1 cellular context compared by ENCODE assay signal in the genomic region with DNA sequence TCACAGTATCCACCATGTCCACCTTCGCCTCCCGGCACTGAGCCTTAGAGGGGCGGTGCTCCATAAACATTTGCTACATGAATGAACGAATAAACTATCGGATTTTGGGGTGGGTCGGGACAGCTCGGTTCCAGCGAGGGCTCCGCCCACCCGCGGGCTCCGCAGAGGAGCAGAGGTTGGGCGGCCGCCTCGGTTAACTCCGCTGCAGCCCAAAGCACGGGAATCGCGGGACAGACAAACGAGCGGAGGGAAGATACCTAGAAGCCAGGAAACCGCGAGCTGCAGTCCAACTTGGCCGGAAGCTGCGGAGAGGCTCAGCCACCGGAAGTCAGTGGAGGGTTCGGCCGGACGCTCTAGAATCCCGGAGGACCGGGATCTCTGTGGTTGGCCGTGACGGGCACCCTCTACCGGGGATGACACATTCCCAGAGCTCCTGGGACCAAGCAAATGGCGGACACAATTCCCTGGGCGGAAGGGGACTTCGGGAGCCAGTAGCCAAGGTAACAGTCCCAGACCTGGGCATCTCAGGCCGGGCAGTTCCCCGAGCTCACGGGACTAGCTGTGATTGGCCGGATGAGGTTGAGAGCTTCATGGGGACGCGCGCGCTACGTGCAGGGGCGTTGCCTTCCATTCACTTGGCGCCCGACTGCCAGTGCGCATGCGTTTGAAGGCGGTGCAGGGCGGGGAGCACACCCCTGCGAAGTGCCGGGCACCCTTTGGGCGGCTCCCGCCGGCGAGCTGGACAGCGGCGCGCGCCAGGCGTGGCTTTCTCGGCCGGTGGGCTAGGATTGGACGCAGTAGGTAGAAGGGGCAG.
A peak's percentile ranks its signal among the peaks of the same experiment; 100 is the strongest.
TF ChIP-seq lines count a peak whose summit lies in the region.

No MANE protein-coding gene starts in this region.

TF ChIP-seq in HepG2, 621 proteins besides CTCF, POLR2A, EP300 and RAD21 (continued from another document and continues in another):
- TF ChIP-seq, protein P1, sequence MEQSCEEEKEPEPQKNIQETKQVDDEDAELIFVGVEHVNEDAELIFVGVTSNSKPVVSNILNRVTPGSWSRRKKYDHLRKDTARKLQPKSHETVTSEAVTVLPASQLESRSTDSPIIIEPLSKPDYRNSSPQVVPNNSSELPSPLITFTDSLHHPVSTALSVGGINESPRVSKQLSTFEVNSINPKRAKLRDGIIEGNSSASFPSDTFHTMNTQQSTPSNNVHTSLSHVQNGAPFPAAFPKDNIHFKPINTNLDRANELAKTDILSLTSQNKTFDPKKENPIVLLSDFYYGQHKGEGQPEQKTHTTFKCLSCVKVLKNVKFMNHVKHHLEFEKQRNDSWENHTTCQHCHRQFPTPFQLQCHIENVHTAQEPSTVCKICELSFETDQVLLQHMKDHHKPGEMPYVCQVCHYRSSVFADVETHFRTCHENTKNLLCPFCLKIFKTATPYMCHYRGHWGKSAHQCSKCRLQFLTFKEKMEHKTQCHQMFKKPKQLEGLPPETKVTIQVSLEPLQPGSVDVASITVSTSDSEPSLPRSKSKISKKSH (CRISPR knock-in tag; IDR thresholded peaks at IDR 0.05; ENCODE audit: borderline replicate concordance), result peak; percentile 21; the same call in 1 of the 2 replicates
- no peak for TF ChIP-seq MIXL1 (CRISPR knock-in tag; IDR thresholded peaks at IDR 0.05)
- no peak for TF ChIP-seq SYNCRIP (IDR thresholded peaks at IDR 0.05; ENCODE audit: insufficient read depth, low read depth, low read length)
- TF ChIP-seq, protein P2, sequence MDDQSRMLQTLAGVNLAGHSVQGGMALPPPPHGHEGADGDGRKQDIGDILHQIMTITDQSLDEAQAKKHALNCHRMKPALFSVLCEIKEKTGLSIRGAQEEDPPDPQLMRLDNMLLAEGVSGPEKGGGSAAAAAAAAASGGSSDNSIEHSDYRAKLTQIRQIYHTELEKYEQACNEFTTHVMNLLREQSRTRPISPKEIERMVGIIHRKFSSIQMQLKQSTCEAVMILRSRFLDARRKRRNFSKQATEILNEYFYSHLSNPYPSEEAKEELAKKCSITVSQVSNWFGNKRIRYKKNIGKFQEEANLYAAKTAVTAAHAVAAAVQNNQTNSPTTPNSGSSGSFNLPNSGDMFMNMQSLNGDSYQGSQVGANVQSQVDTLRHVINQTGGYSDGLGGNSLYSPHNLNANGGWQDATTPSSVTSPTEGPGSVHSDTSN (CRISPR knock-in tag; IDR thresholded peaks at IDR 0.05; ENCODE audit: borderline replicate concordance), result no peak
- peak; percentile 81 for TF ChIP-seq ZBTB14 (CRISPR knock-in tag; IDR thresholded peaks at IDR 0.05)
- TF ChIP-seq ZNF160 (CRISPR knock-in tag; IDR thresholded peaks at IDR 0.05), result no peak
- TF ChIP-seq ZNF782 (CRISPR knock-in tag; IDR thresholded peaks at IDR 0.05; ENCODE audit: borderline replicate concordance), result peak; percentile 58; the same call in 1 of the 2 replicates
- TF ChIP-seq ZSCAN20 (CRISPR knock-in tag; IDR thresholded peaks at IDR 0.05; ENCODE audit: borderline replicate concordance), result 0 out of 2 replicates have a peak, but pooled peaks have one; percentile 15
- TF ChIP-seq ZNF687 (CRISPR knock-in tag; IDR thresholded peaks at IDR 0.05), result peak; percentile 87
- peak; percentile 54; the same call in 1 of the 2 replicates for TF ChIP-seq MYC (CRISPR knock-in tag; IDR thresholded peaks at IDR 0.05; ENCODE audit: borderline replicate concordance)
- TF ChIP-seq ZNF570 (CRISPR knock-in tag; IDR thresholded peaks at IDR 0.05; ENCODE audit: borderline replicate concordance), result no peak
- TF ChIP-seq ZMYM2 (CRISPR knock-in tag; IDR thresholded peaks at IDR 0.05), result no peak
- TF ChIP-seq ZNF614 (CRISPR knock-in tag; IDR thresholded peaks at IDR 0.05; ENCODE audit: borderline replicate concordance), result peak; percentile 34; the same call in 1 of the 2 replicates
- TF ChIP-seq THAP9 (CRISPR knock-in tag; IDR thresholded peaks at IDR 0.05; ENCODE audit: borderline replicate concordance), result peak; percentile 92
- TF ChIP-seq MATR3 (CRISPR knock-in tag; IDR thresholded peaks at IDR 0.05), result no peak
- TF ChIP-seq, protein P3, sequence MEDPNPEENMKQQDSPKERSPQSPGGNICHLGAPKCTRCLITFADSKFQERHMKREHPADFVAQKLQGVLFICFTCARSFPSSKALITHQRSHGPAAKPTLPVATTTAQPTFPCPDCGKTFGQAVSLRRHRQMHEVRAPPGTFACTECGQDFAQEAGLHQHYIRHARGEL (CRISPR knock-in tag; IDR thresholded peaks at IDR 0.05), result no peak
- TF ChIP-seq ZNF260 (CRISPR knock-in tag; IDR thresholded peaks at IDR 0.05; ENCODE audit: borderline replicate concordance, low read depth), result no peak
- peak; percentile 73 for TF ChIP-seq NR2C2 (CRISPR knock-in tag; IDR thresholded peaks at IDR 0.05; ENCODE audit: borderline replicate concordance)
- no peak for TF ChIP-seq HIC2 (CRISPR knock-in tag; IDR thresholded peaks at IDR 0.05; ENCODE audit: low read depth)
- TF ChIP-seq, protein P4, sequence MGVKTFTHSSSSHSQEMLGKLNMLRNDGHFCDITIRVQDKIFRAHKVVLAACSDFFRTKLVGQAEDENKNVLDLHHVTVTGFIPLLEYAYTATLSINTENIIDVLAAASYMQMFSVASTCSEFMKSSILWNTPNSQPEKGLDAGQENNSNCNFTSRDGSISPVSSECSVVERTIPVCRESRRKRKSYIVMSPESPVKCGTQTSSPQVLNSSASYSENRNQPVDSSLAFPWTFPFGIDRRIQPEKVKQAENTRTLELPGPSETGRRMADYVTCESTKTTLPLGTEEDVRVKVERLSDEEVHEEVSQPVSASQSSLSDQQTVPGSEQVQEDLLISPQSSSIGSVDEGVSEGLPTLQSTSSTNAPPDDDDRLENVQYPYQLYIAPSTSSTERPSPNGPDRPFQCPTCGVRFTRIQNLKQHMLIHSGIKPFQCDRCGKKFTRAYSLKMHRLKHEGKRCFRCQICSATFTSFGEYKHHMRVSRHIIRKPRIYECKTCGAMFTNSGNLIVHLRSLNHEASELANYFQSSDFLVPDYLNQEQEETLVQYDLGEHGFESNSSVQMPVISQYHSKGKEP (CRISPR knock-in tag; IDR thresholded peaks at IDR 0.05), result no peak; the same call in 1 of the 2 replicates
- no peak for TF ChIP-seq MLXIP (CRISPR knock-in tag; IDR thresholded peaks at IDR 0.05; ENCODE audit: borderline replicate concordance)
- peak; percentile 92 for TF ChIP-seq POLR2AphosphoS5 (IDR thresholded peaks at IDR 0.05; ENCODE audit: low read depth, low read length)
- TF ChIP-seq, protein P5, sequence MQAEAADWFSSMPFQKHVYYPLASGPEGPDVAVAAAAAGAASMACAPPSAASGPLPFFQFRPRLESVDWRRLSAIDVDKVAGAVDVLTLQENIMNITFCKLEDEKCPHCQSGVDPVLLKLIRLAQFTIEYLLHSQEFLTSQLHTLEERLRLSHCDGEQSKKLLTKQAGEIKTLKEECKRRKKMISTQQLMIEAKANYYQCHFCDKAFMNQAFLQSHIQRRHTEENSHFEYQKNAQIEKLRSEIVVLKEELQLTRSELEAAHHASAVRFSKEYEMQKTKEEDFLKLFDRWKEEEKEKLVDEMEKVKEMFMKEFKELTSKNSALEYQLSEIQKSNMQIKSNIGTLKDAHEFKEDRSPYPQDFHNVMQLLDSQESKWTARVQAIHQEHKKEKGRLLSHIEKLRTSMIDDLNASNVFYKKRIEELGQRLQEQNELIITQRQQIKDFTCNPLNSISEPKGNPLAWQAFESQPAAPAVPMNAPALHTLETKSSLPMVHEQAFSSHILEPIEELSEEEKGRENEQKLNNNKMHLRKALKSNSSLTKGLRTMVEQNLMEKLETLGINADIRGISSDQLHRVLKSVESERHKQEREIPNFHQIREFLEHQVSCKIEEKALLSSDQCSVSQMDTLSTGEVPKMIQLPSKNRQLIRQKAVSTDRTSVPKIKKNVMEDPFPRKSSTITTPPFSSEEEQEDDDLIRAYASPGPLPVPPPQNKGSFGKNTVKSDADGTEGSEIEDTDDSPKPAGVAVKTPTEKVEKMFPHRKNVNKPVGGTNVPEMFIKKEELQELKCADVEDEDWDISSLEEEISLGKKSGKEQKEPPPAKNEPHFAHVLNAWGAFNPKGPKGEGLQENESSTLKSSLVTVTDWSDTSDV (CRISPR knock-in tag; IDR thresholded peaks at IDR 0.05), result no peak
- TF ChIP-seq BORCS8-MEF2B (CRISPR knock-in tag; IDR thresholded peaks at IDR 0.05), result no peak
- TF ChIP-seq ZNF878 (CRISPR knock-in tag; IDR thresholded peaks at IDR 0.05), result no peak
- no peak for TF ChIP-seq CBX2 (IDR thresholded peaks at IDR 0.05; ENCODE audit: low read depth, low read length)
- no peak for TF ChIP-seq CBX2 (CRISPR knock-in tag; IDR thresholded peaks at IDR 0.05; ENCODE audit: low read depth)
- TF ChIP-seq HNRNPLL (IDR thresholded peaks at IDR 0.05; ENCODE audit: low read depth, low read length, poor library complexity, severe bottlenecking), result peak; percentile 92
- TF ChIP-seq TMF1 (CRISPR knock-in tag; IDR thresholded peaks at IDR 0.05; ENCODE audit: low read depth), result no peak
